Comparison of ENCODE assay signal across 3 cellular contexts in the genomic region with DNA sequence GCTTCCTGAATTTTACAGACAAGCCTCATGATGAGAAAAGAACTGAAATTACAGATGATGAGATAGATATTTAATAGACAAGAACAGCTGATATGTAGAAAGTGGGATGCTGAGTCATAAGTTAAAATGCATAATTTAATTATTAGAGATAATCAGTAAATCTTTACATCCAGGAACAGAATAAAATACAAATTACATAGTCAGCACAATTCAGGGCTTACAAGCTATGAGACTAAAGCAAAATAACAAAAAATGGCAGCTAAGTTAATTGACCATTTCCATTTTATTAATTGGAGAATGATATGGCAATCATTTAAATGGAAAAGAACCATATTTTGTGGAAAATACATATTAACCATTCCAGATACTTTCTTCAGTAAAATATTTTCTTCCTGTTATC.
TF ChIP-seq lines count a peak whose summit lies in the region.

No MANE protein-coding gene starts in this region.

TF ChIP-seq in HepG2, 621 proteins besides CTCF, POLR2A, EP300 and RAD21:
- TF ChIP-seq ARNTL (CRISPR knock-in tag; IDR thresholded peaks at IDR 0.05) (no peak), ZSCAN20 (CRISPR knock-in tag; IDR thresholded peaks at IDR 0.05; ENCODE audit: borderline replicate concordance) (no peak), ZNF567 (CRISPR knock-in tag; IDR thresholded peaks at IDR 0.05; ENCODE audit: borderline replicate concordance) (no peak), SOX6 (IDR thresholded peaks at IDR 0.05) (no peak), SOX6 (CRISPR knock-in tag; IDR thresholded peaks at IDR 0.05) (no peak), MAFF (IDR thresholded peaks at IDR 0.05; ENCODE audit: low read depth, low read length) (peak; percentile 84), MED8 (CRISPR knock-in tag; IDR thresholded peaks at IDR 0.05; ENCODE audit: insufficient replicate concordance) (no peak), MAFK (conservative IDR thresholded peaks at IDR 0.05 in 1 of 2, IDR thresholded peaks at IDR 0.05 in 1 of 2; ENCODE audit: low read length in 2 of 2) (peak; percentile 83 to 91), ZNF878 (CRISPR knock-in tag; IDR thresholded peaks at IDR 0.05) (no peak)
- TF ChIP-seq, protein P1, sequence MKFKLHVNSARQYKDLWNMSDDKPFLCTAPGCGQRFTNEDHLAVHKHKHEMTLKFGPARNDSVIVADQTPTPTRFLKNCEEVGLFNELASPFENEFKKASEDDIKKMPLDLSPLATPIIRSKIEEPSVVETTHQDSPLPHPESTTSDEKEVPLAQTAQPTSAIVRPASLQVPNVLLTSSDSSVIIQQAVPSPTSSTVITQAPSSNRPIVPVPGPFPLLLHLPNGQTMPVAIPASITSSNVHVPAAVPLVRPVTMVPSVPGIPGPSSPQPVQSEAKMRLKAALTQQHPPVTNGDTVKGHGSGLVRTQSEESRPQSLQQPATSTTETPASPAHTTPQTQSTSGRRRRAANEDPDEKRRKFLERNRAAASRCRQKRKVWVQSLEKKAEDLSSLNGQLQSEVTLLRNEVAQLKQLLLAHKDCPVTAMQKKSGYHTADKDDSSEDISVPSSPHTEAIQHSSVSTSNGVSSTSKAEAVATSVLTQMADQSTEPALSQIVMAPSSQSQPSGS (CRISPR knock-in tag; IDR thresholded peaks at IDR 0.05) = no peak
- TF ChIP-seq, protein P2, sequence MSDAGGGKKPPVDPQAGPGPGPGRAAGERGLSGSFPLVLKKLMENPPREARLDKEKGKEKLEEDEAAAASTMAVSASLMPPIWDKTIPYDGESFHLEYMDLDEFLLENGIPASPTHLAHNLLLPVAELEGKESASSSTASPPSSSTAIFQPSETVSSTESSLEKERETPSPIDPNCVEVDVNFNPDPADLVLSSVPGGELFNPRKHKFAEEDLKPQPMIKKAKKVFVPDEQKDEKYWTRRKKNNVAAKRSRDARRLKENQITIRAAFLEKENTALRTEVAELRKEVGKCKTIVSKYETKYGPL (CRISPR knock-in tag; IDR thresholded peaks at IDR 0.05) = no peak

TF ChIP-seq in IMR-90, 13 proteins besides CTCF, POLR2A, EP300 and RAD21:
- TF ChIP-seq, protein P3, sequence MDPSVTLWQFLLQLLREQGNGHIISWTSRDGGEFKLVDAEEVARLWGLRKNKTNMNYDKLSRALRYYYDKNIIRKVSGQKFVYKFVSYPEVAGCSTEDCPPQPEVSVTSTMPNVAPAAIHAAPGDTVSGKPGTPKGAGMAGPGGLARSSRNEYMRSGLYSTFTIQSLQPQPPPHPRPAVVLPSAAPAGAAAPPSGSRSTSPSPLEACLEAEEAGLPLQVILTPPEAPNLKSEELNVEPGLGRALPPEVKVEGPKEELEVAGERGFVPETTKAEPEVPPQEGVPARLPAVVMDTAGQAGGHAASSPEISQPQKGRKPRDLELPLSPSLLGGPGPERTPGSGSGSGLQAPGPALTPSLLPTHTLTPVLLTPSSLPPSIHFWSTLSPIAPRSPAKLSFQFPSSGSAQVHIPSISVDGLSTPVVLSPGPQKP (IDR thresholded peaks at IDR 0.05; ENCODE audit: borderline replicate concordance, low read depth, low read length) = no peak
- peak; percentile 89 for TF ChIP-seq MAFK (IDR thresholded peaks at IDR 0.05; ENCODE audit: low read depth, low read length)

TF ChIP-seq in K562, 482 proteins besides CTCF, POLR2A, EP300 and RAD21:
- TF ChIP-seq MAFK (IDR thresholded peaks at IDR 0.05; ENCODE audit: low read length) (peak; percentile 81), LCOR (CRISPR knock-in tag; IDR thresholded peaks at IDR 0.05) (no peak), CBFB (CRISPR knock-in tag; IDR thresholded peaks at IDR 0.05) (no peak), ZNF316 (IDR thresholded peaks at IDR 0.05) (peak; percentile 95), C11orf30 (IDR thresholded peaks at IDR 0.05; ENCODE audit: low read depth) (peak; percentile 84), MAFG (tag; conservative IDR thresholded peaks at IDR 0.05) (peak; percentile 83), DACH1 (IDR thresholded peaks at IDR 0.05; ENCODE audit: partially characterized antibody) (peak; percentile 48), MAFF (IDR thresholded peaks at IDR 0.05; ENCODE audit: low read length) (peak; percentile 82), CEBPG (CRISPR knock-in tag; IDR thresholded peaks at IDR 0.05) (no peak), CEBPG (tag; conservative IDR thresholded peaks at IDR 0.05 in 1 of 2, IDR thresholded peaks at IDR 0.05 in 1 of 2) (no peak)
